Comparison of ENCODE assay signal across 7 cellular contexts in the genomic region with DNA sequence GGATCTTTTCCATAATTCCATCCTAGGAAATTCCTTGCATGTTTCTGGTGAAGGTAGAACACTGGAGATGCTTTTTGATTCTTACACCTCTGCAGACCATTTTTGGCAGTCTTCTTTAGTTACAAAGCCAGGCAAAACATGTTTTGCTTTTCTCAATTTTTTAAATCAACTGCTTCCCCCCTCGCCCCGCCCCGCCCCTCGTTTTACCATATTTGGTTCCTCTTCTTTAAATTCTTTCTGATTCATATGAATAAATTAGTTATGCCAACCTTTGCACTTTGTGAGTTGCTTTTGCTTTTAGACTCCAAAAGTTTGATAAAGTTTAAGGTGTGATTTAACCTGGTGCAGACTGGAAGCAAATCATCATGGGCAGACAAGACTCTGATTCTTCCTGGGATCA.
DNase-seq lines count a peak whose midpoint lies in the region; ATAC-seq and TF ChIP-seq lines count a peak whose summit lies in the region.

No MANE protein-coding gene starts in this region.

- ATAC-seq in HG03196 (IDR thresholded peaks at IDR 0.05; ENCODE audit: unreplicated experiment): no peak

- peak overlapping the region; percentile 98 for H3K27ac Mint-ChIP-seq in activated naive CD8-positive, alpha-beta T cell treated with anti-CD3 and anti-CD28 coated beads for 36 hours

- TF ChIP-seq CTCF in Peyer's patch (IDR thresholded peaks at IDR 0.05): no peak

- H3K27ac ChIP-seq in Peyer's patch: peak overlapping the region; percentile 95 to 100 (median 99)
- H3K27ac ChIP-seq in mucosa of rectum (ENCODE audit: low read depth in 2 of 2, low read length in 2 of 2): peak overlapping the region; percentile 97
- H3K27ac ChIP-seq in thymus (ENCODE audit: low read depth): peak overlapping the region; percentile 99

- H3K27me3 Mint-ChIP-seq in activated naive CD8-positive, alpha-beta T cell treated with anti-CD3 and anti-CD28 coated beads for 36 hours: no peaks in the 10 kb centered on the region

- H3K36me3 ChIP-seq in Peyer's patch (no peaks in the 10 kb centered on the region), mucosa of rectum (ENCODE audit: control insufficient read depth in 2 of 2, insufficient read depth in 2 of 2, low read length in 2 of 2) (no peaks in the 10 kb centered on the region), thymus (ENCODE audit: control insufficient read depth, insufficient read depth) (no peaks in the 10 kb centered on the region)

- H3K36me3 Mint-ChIP-seq in activated naive CD8-positive, alpha-beta T cell treated with anti-CD3 and anti-CD28 coated beads for 36 hours: no peaks in the 10 kb centered on the region

- H3K4me3 Mint-ChIP-seq in activated naive CD8-positive, alpha-beta T cell treated with anti-CD3 and anti-CD28 coated beads for 36 hours: peak overlapping the region; percentile 91

- 9% methylated on average over 4 of the region's 4 CpGs for WGBS in thymus

- peaks cover 42% of the 10 kb centered on the region for H3K4me1 Mint-ChIP-seq in activated naive CD8-positive, alpha-beta T cell treated with anti-CD3 and anti-CD28 coated beads for 36 hours

- no peaks in the 10 kb centered on the region for H3K27me3 ChIP-seq in Peyer's patch
- no peaks in the 10 kb centered on the region for H3K27me3 ChIP-seq in mucosa of rectum (ENCODE audit: control insufficient read depth in 2 of 2, insufficient read depth in 2 of 2, low read length in 2 of 2)
- no peaks in the 10 kb centered on the region for H3K27me3 ChIP-seq in thymus (ENCODE audit: control insufficient read depth, insufficient read depth)

- H3K9ac ChIP-seq in mucosa of rectum (ENCODE audit: low read depth in 1 of 2, low read length in 2 of 2): peak overlapping the region; percentile 94 to 98

- peaks cover 0 to 24% (median 3%) of the 10 kb centered on the region in 4 donors for H3K4me1 ChIP-seq in Peyer's patch
- peaks cover 15 to 16% of the 10 kb centered on the region in 2 donors for H3K4me1 ChIP-seq in mucosa of rectum (ENCODE audit: control insufficient read depth in 2 of 2, insufficient read depth in 2 of 2, low read length in 2 of 2)
- peaks cover 8% of the 10 kb centered on the region for H3K4me1 ChIP-seq in thymus (ENCODE audit: control insufficient read depth, insufficient read depth, low read length)

- no peaks in the 10 kb centered on the region for H3K9me3 ChIP-seq in Peyer's patch
- no peaks in the 10 kb centered on the region for H3K9me3 ChIP-seq in mucosa of rectum (ENCODE audit: control insufficient read depth in 2 of 2, low read length in 2 of 2)
- H3K9me3 ChIP-seq in thymus (ENCODE audit: control insufficient read depth): no peaks in the 10 kb centered on the region

- in situ Hi-C loops in ACHN (cut with HindIII; ENCODE audit: low pct_ligation_motif_present, low pct_unique_long_range_greater_than_20kb, low sequenced_read_pairs): loop anchor here (10.0 kb wide), 1 partner anchor 616 kb away; no protein-coding TSS in a partner anchor

- H3K9me3 Mint-ChIP-seq in activated naive CD8-positive, alpha-beta T cell treated with anti-CD3 and anti-CD28 coated beads for 36 hours: no peaks in the 10 kb centered on the region

- peak overlapping the region; percentile 90 to 96 (median 94) for H3K4me3 ChIP-seq in Peyer's patch
- H3K4me3 ChIP-seq in mucosa of rectum (ENCODE audit: low read length in 2 of 2): peak overlapping the region; percentile 81 to 97
- peak overlapping the region; percentile 90 for H3K4me3 ChIP-seq in thymus (ENCODE audit: low read length)

- peak in 2 of 3 donors; percentile 55 to 64 for DNase-seq in Peyer's patch
- DNase-seq in activated naive CD8-positive, alpha-beta T cell treated with anti-CD3 and anti-CD28 coated beads for 36 hours: no peak
- DNase-seq in ACHN: no peak
- DNase-seq in GM19240 (ENCODE audit: insufficient read length, low spot score): no peak

- TF ChIP-seq POLR2A in Peyer's patch (IDR thresholded peaks at IDR 0.05): no peak

Comparison
In these comparisons a context has a peak if more than half of its experiments do, and no peak if none do; other contexts are left out.
1. DNase-seq: peak in Peyer's patch (2 of 3); none in activated naive CD8-positive, alpha-beta T cell treated with anti-CD3 and anti-CD28 coated beads for 36 hours (single experiment), ACHN (single experiment) and GM19240 (single experiment).
2. Peak in every context shown above with its lines, with median percentiles within 50 percentile points of each other: H3K27ac ChIP-seq and H3K4me3 ChIP-seq.